14 cellular contexts compared by ENCODE assay signal in the genomic region with DNA sequence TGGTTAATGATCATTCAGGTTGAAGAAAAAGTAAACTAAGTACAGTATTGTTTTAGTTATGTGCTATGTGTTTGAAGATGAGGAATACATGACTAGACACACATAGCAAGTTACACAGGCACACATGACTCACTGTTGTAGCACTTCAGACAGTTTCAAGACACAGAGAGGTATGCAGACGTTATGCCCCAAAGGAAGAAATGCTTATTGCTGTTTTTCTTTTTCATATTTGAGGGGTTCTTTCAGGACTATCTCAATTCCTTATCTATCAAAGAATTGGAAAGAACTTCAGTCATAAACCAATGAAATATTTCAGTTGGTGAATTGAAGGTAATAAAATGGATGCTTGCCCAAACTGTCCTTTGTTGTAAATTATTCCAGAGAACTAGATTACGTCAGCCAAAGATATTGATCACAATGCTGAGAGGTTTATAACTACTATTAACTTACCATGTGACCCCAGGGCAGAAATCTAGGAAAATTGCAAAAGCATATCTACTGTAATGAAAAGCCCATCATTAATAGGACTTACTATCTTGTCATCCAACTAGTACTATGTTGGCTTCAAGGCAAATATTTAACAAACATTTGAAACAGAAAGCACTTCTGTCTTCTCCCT.
DNase-seq lines count a peak whose midpoint lies in the region; ATAC-seq and TF ChIP-seq lines count a peak whose summit lies in the region.
"Had no signal": no experiment of that assay in that cellular context is flagged by ENCODE, and none has a peak within 500 bp of the region (broad histone marks: within the 10 kb centered on the region; RNA-seq: fewer than 3 reads in every experiment).

No MANE protein-coding gene starts in this region.

- H3K27me3 ChIP-seq in Caco-2 (replicated peaks; ENCODE audit: control insufficient read depth, insufficient read depth, low read length) (no peaks in the 10 kb centered on the region), liver (ENCODE audit: control insufficient read depth in 4 of 4, insufficient read depth in 4 of 4, low read length in 3 of 4) (no peaks in the 10 kb centered on the region)

- no TSS peak for BruUV-seq in Caco-2 (replicated peaks; lab: Mats Ljungman, UMichigan)

- H3K27me3 Mint-ChIP-seq in Caco-2 (ENCODE audit: insufficient read depth, unreplicated experiment), result no peaks in the 10 kb centered on the region

- intact Hi-C loops in Caco-2 (cut with micrococcal nuclease; ENCODE audit: unreplicated experiment), result loop anchor here (1.0 to 10.0 kb wide), 3 partner anchors 8 to 836 kb away; no protein-coding TSS in a partner anchor

- TF ChIP-seq RAD21 in liver (IDR thresholded peaks at IDR 0.05), result no peak

- 49% methylated on average over 2 of the region's 2 CpGs for WGBS in liver

- H3K36me3 Mint-ChIP-seq in Caco-2 (ENCODE audit: insufficient read depth, unreplicated experiment), result peaks cover 31% of the 10 kb centered on the region

- POLR2A ChIA-PET in Caco-2 (lab: Charles Lee), result interaction anchor here (0.6 kb wide), 1 partner anchor 73 kb away, joined by 3 read pairs; no protein-coding TSS in a partner anchor

- H3K9me3 Mint-ChIP-seq in Caco-2 (ENCODE audit: unreplicated experiment), result no peaks in the 10 kb centered on the region
- H3K9me3 Mint-ChIP-seq: endodermal cell had no signal

- H3K9me3 ChIP-seq in Caco-2 (no peaks in the 10 kb centered on the region), liver (ENCODE audit: control insufficient read depth in 4 of 4, low read length in 3 of 4) (no peaks in the 10 kb centered on the region)

- H3K4me3 ChIP-seq in Caco-2 (ENCODE audit: low read depth, low read length) (no peak overlapping the region), liver (ENCODE audit: low read depth in 1 of 3, low read length in 3 of 3) (no peak overlapping the region)
- H3K4me3 ChIP-seq: GM12878 had no signal

- H3K36me3 ChIP-seq in Caco-2 (ENCODE audit: control insufficient read depth, insufficient read depth, low read length), result no peaks in the 10 kb centered on the region; the same call in 1 of the 2 replicates
- H3K36me3 ChIP-seq in liver (ENCODE audit: control insufficient read depth in 4 of 4, insufficient read depth in 3 of 4, low read depth in 1 of 4, low read length in 3 of 4), result no peaks in the 10 kb centered on the region

- H3K27ac Mint-ChIP-seq in Caco-2 (ENCODE audit: unreplicated experiment), result peak overlapping the region; percentile 88
- H3K27ac Mint-ChIP-seq: endodermal cell had no signal

- CTCF ChIA-PET in Caco-2 (lab: Charles Lee), result interaction anchor here (0.8 kb wide), 1 partner anchor 130 kb away, joined by 4 read pairs; a partner anchor contains a TSS

- peaks cover 34% of the 10 kb centered on the region for H3K4me1 Mint-ChIP-seq in Caco-2 (ENCODE audit: low read depth, unreplicated experiment)
- H3K4me1 Mint-ChIP-seq: endodermal cell had no signal

- H3K4me3 Mint-ChIP-seq in Caco-2 (ENCODE audit: unreplicated experiment), result peak overlapping the region; percentile 36
- H3K4me3 Mint-ChIP-seq: endodermal cell had no signal

- no peak overlapping the region for H3K27ac ChIP-seq in liver (ENCODE audit: low read depth in 1 of 2, low read length in 2 of 2)
- H3K27ac ChIP-seq in substantia nigra (ENCODE audit: low read depth, low read length, poor library complexity, severe bottlenecking), result no peak overlapping the region

- H3K9ac ChIP-seq in liver (ENCODE audit: low read depth in 1 of 2, low read length in 2 of 2), result no peak overlapping the region

- TF ChIP-seq CTCF in Caco-2 (IDR thresholded peaks at IDR 0.05; ENCODE audit: insufficient read depth in 1 of 2, low read depth in 1 of 2, low read length in 1 of 2, severe bottlenecking in 1 of 2, unreplicated experiment in 1 of 2), result no peak
- TF ChIP-seq CTCF in liver (IDR thresholded peaks at IDR 0.05; ENCODE audit: low read depth, low read length, missing input control), result no peak

- ATAC-seq in HG02970 (IDR thresholded peaks at IDR 0.05; ENCODE audit: low FRiP score, unreplicated experiment) (no peak), HG03159 (IDR thresholded peaks at IDR 0.05; ENCODE audit: unreplicated experiment) (no peak)
- ATAC-seq: GM12878, left ventricle myocardium superior had no signal

- peak; percentile 51 to 53 for DNase-seq in Caco-2
- DNase-seq in HT-29 (ENCODE audit: low spot score), result peak; percentile 39
- DNase-seq in astrocyte of the hippocampus (ENCODE audit: low read depth, low spot score), result peak; percentile 64
- DNase-seq in stimulated activated CD4-positive, alpha-beta T cell treated with anti-CD3 and anti-CD28 coated beads, Interleukin-12 subunit alpha, Interleukin-12 subunit beta, amount 100 ng/mL, for 4 hours, result no peak
- no peak for DNase-seq in substantia nigra (lab: John Stamatoyannopoulos, UW)
- DNase-seq: activated naive CD4-positive, alpha-beta T cell; endodermal cell; left ventricle myocardium superior; NK-92 treated with Interleukin-12 subunit alpha and Interleukin-12 subunit beta, amount 100 ng/mL, for 24 hours; stimulated activated CD8-positive, alpha-beta memory T cell treated with anti-CD3 and anti-CD28 coated beads, Interleukin-4, amount 100 ng/mL, for 48 hours had no signal

- H3K4me1 ChIP-seq in Caco-2, result peaks cover 62% of the 10 kb centered on the region
- H3K4me1 ChIP-seq in liver (ENCODE audit: control insufficient read depth in 4 of 4, insufficient read depth in 4 of 4, low read length in 3 of 4), result peaks cover 12 to 34% (median 20%) of the 10 kb centered on the region in 4 donors

TF ChIP-seq in liver, 16 proteins besides CTCF, POLR2A, EP300 and RAD21:
- no peak for TF ChIP-seq GABPA (IDR thresholded peaks at IDR 0.05 in 1 of 2, conservative IDR thresholded peaks at IDR 0.05 in 1 of 2)
- peak; percentile 13 for TF ChIP-seq YY1 (IDR thresholded peaks at IDR 0.05)

Comparison
In these comparisons a context has a peak if more than half of its experiments do, and no peak if none do; other contexts are left out.
1. DNase-seq: peak in Caco-2 (2 of 2), HT-29 (single experiment) and astrocyte of the hippocampus (single experiment); none in stimulated activated CD4-positive, alpha-beta T cell treated with anti-CD3 and anti-CD28 coated beads, Interleukin-12 subunit alpha, Interleukin-12 subunit beta, amount 100 ng/mL, for 4 hours (single experiment) and substantia nigra (0 of 49).